In the genomic region with DNA sequence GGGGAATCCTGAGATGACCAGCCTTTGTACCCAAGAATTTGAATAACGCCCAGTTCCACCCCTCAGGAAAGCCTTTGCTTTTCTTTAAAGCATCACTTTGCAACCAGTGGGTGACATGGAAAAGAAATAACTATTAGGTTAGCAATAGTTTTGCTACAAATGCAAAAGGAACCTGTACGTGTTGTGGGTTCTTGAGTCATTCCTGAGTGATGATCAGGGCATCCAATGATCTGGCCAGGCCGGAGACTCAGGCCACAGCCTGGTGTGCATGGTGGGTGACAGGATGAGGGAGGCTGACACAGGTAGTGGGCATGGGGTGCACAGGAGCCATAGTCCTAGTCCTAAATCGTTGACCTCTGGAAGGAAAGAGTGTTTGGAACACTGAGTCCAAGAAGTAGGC, we compare ENCODE assay signal across 11 cellular contexts.
"Had no signal": no experiment of that assay in that cellular context is flagged by ENCODE, and none has a peak within 500 bp of the region (broad histone marks: within the 10 kb centered on the region; RNA-seq: fewer than 3 reads in every experiment).

No MANE protein-coding gene starts in this region.

- ATAC-seq: activated CD8-positive, alpha-beta T cell treated with anti-CD3 and anti-CD28 coated beads, Interleukin-2, amount 10 ng/mL, durations not matched to agents 7 days and 5 days; lower lobe of right lung; T-cell had no signal

- H3K9me3 ChIP-seq: colonic mucosa had no signal

- H3K36me3 ChIP-seq: colonic mucosa, lower lobe of right lung, right atrium auricular region, tibial nerve had no signal

- H3K27ac ChIP-seq: colonic mucosa, lower lobe of right lung, right atrium auricular region, tibial nerve had no signal

- H3K4me1 ChIP-seq: colonic mucosa, lower lobe of right lung, tibial nerve had no signal

- H3K4me3 ChIP-seq: colonic mucosa, lower lobe of right lung, right atrium auricular region, tibial nerve had no signal

- DNase-seq: activated CD4-positive, alpha-beta T cell treated with anti-CD3 and anti-CD28 coated beads, Interleukin-2, amount 10 ng/mL, durations not matched to agents 24 days and 14 days; activated CD8-positive, alpha-beta T cell treated with anti-CD3 and anti-CD28 coated beads, Interleukin-2, amount 10 ng/mL, durations not matched to agents 7 days and 5 days; activated naive CD4-positive, alpha-beta T cell treated with anti-CD3 and anti-CD28 coated beads for 36 hours; activated T-cell treated with anti-CD3 and anti-CD28 coated beads, Interleukin-2, amount 50 U/mL, for 24 hours; colonic mucosa; endodermal cell; lower lobe of right lung; midbrain; T-cell had no signal

- H3K27me3 ChIP-seq: colonic mucosa, right atrium auricular region, tibial nerve had no signal
